ENCODE assay signal across 27 cellular contexts in the genomic region with DNA sequence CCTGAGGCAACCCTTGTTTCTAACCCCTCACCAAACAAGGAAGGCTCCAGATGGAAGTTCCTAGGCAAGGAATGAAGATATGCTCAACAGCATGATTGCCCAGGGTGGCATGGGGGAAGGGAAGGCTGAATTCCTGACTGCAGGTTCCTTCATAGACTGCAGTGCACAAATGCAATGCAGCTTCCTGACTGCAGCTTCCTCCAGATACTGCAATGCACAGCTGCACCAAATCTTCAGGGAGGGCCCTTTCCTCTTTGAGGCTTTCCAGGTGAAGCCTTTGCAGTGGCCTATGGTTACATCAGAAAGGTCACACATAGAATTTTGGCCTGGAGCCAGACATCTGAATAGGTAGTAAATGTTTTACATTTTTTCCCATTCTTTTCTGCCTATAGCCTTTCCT. TPM values are rescaled to one million over a fixed set of nuclear protein-coding genes. Genes with fewer than 3 reads are reported as not detected.
DNase-seq lines count a peak whose midpoint lies in the region; ATAC-seq and TF ChIP-seq lines count a peak whose summit lies in the region.
"Had no signal": no experiment of that assay in that cellular context is flagged by ENCODE, and none has a peak within 500 bp of the region (broad histone marks: within the 10 kb centered on the region; RNA-seq: fewer than 3 reads in every experiment).

No MANE protein-coding gene starts in this region.

- POLR2A ChIA-PET in Caco-2 (lab: Charles Lee) (no interaction called here), OCI-LY7 (lab: Charles Lee) (no interaction called here)

- TF ChIP-seq POLR2A in thyroid gland (IDR thresholded peaks at IDR 0.05) = no peak

- H4K20me1 ChIP-seq in H9 (ENCODE audit: control insufficient read depth, insufficient read depth, insufficient read length) (no peaks in the 10 kb centered on the region), OCI-LY7 (ENCODE audit: insufficient read depth, low read length) (no peaks in the 10 kb centered on the region)

- H3K4me2 ChIP-seq in H9 (ENCODE audit: insufficient read depth, insufficient read length, low read length) (peak overlapping the region; percentile 65), OCI-LY7 (ENCODE audit: low read length) (peak overlapping the region; percentile 79; the same call in 1 of the 2 replicates)
- H3K4me2 ChIP-seq: neural progenitor cell had no signal

- no peak overlapping the region for H4K91ac ChIP-seq in H9 (ENCODE audit: insufficient read length, low read depth, low read length)

- H3T11ph ChIP-seq in H9 (ENCODE audit: low read length) = no peak overlapping the region

- H3K4me3 Mint-ChIP-seq in Caco-2 (ENCODE audit: unreplicated experiment) (no peak overlapping the region), H9 (peak overlapping the region in 1 of 2 experiments; percentile 75; a peak in 2 of 5 replicates)
- H3K4me3 Mint-ChIP-seq: activated naive CD4-positive, alpha-beta T cell treated with anti-CD3 and anti-CD28 coated beads, Interleukin-2, amount 10 ng/mL, durations not matched to agents 7 days and 5 days; neural progenitor cell; T-helper 17 cell had no signal

- H4K5ac ChIP-seq in H9 (ENCODE audit: insufficient read length, low read depth, low read length) = peak overlapping the region; percentile 85

- H2BK15ac ChIP-seq in H9 (ENCODE audit: low read depth, low read length) = no peak overlapping the region

- no peaks in the 10 kb centered on the region for H3K4me1 Mint-ChIP-seq in Caco-2 (ENCODE audit: low read depth, unreplicated experiment)
- peaks cover 51 to 54% of the 10 kb centered on the region in 2 experiments for H3K4me1 Mint-ChIP-seq in H9
- H3K4me1 Mint-ChIP-seq: activated naive CD4-positive, alpha-beta T cell treated with anti-CD3 and anti-CD28 coated beads, Interleukin-2, amount 10 ng/mL, durations not matched to agents 7 days and 5 days; neural progenitor cell; T-helper 17 cell had no signal

- H2AK5ac ChIP-seq in H9 (ENCODE audit: insufficient read length, low read length) = no peak overlapping the region

- H3K27me3 Mint-ChIP-seq in Caco-2 (ENCODE audit: insufficient read depth, unreplicated experiment) = no peaks in the 10 kb centered on the region
- no peaks in the 10 kb centered on the region for H3K27me3 Mint-ChIP-seq in H9 (ENCODE audit: low read depth)
- H3K27me3 Mint-ChIP-seq: activated naive CD4-positive, alpha-beta T cell treated with anti-CD3 and anti-CD28 coated beads, Interleukin-2, amount 10 ng/mL, durations not matched to agents 7 days and 5 days had no signal

- H3K79me2 ChIP-seq in H9 (ENCODE audit: insufficient read depth, low read length) (no peaks in the 10 kb centered on the region), OCI-LY7 (ENCODE audit: insufficient read depth, low read depth, low read length) (no peaks in the 10 kb centered on the region)

- no peak overlapping the region for H2BK12ac ChIP-seq in H9 (ENCODE audit: insufficient read length, low read depth, low read length)

- H3K36me3 ChIP-seq in Caco-2 (ENCODE audit: control insufficient read depth, insufficient read depth, low read length) (no peaks in the 10 kb centered on the region), OCI-LY7 (ENCODE audit: insufficient read depth, low read length) (no peaks in the 10 kb centered on the region; the same call in 1 of the 2 replicates), thyroid gland (no peaks in the 10 kb centered on the region)
- H3K36me3 ChIP-seq: esophagus muscularis mucosa, neural progenitor cell, prostate gland, thoracic aorta had no signal

- H3K23ac ChIP-seq in H9 (ENCODE audit: insufficient read length, low read depth, low read length) = no peak overlapping the region

- DNase-seq in Caco-2 (peak; percentile 34 to 38), H9 (peak; percentile 61), OCI-LY7 (ENCODE audit: low spot score) (peak; percentile 65), kidney tubule cell (ENCODE audit: low spot score) (peak; percentile 12), thyroid gland (no peak), NCI-H2081 treated with DMSO at 0.1 percent for 48 hours (lab: John Stamatoyannopoulos, UW) (no peak)
- DNase-seq: activated naive CD4-positive, alpha-beta T cell treated with anti-CD3 and anti-CD28 coated beads, Interleukin-2, amount 10 ng/mL, durations not matched to agents 7 days and 5 days; activated T-cell treated with anti-CD3 and anti-CD28 coated beads, Interleukin-2, amount 50 U/mL, for 48 hours; amniotic stem cell; foreskin melanocyte; GDM1; mammary epithelial cell; NCI-H1436 treated with DMSO at 0.1 percent for 48 hours; NCI-H526 treated with DMSO at 0.1 percent for 48 hours; RPMI8226; stimulated activated CD4-positive, alpha-beta T cell treated with anti-CD3 and anti-CD28 coated beads, Interleukin-15, amount 100 ng/mL, for 24 hours; stimulated activated naive CD8-positive, alpha-beta T cell treated with anti-CD3 and anti-CD28 coated beads, Interleukin-15, Interleukin-2, amounts not matched to agents 100 U/mL and 50 U/mL, for 24 hours; T-helper 17 cell had no signal

- no peaks in the 10 kb centered on the region for H3K9me3 ChIP-seq in Caco-2
- peaks cover 5% of the 10 kb centered on the region for H3K9me3 ChIP-seq in H9 (ENCODE audit: control insufficient read depth, low read depth, low read length)
- H3K9me3 ChIP-seq in OCI-LY7 (ENCODE audit: low read length) = 0 out of 2 replicates have a peak, but pooled peaks cover 6% of the 10 kb centered on the region
- no peaks in the 10 kb centered on the region for H3K9me3 ChIP-seq in thyroid gland
- H3K9me3 ChIP-seq: prostate gland, thoracic aorta had no signal

- H3K27ac ChIP-seq in H9 (ENCODE audit: insufficient read length, low read depth, low read length) (peak overlapping the region; percentile 96), OCI-LY7 (ENCODE audit: low read depth, low read length, poor library complexity, severe bottlenecking) (peak overlapping the region; percentile 84), thyroid gland (no peak overlapping the region)
- H3K27ac ChIP-seq: coronary artery, esophagus muscularis mucosa, neural progenitor cell, prostate gland, thoracic aorta had no signal

- no peak overlapping the region for H4K8ac ChIP-seq in H9 (replicated peaks; ENCODE audit: insufficient read length, low read depth, low read length)

- H2BK120ac ChIP-seq in H9 (ENCODE audit: low read depth, low read length, poor library complexity, severe bottlenecking) = no peak overlapping the region

- H2AFZ ChIP-seq in H9 (ENCODE audit: low read length) (no peak overlapping the region), OCI-LY7 (ENCODE audit: low read length) (peak overlapping the region; percentile 63; the same call in 1 of the 2 replicates)

- H3K4me1 ChIP-seq in Caco-2 (peaks cover 21% of the 10 kb centered on the region), H9 (ENCODE audit: insufficient read depth, low read length) (peaks cover 20% of the 10 kb centered on the region), OCI-LY7 (ENCODE audit: insufficient read depth, low read length, poor library complexity, severe bottlenecking) (peaks cover 44% of the 10 kb centered on the region), thyroid gland (no peaks in the 10 kb centered on the region)
- H3K4me1 ChIP-seq: esophagus muscularis mucosa, prostate gland had no signal

- no peak overlapping the region for H3K14ac ChIP-seq in H9 (ENCODE audit: insufficient read depth, low read length)

- no TSS peak for BruUV-seq in Caco-2 (replicated peaks; lab: Mats Ljungman, UMichigan)
- no TSS peak for BruUV-seq in OCI-LY7 (replicated peaks; lab: Mats Ljungman, UMichigan)

- H3K4me3 ChIP-seq in Caco-2 (ENCODE audit: low read depth, low read length) (no peak overlapping the region), OCI-LY7 (ENCODE audit: low read depth, low read length, poor library complexity, severe bottlenecking) (no peak overlapping the region), thyroid gland (replicated peaks in 1 of 3) (no peak overlapping the region)
- H3K4me3 ChIP-seq: coronary artery, esophagus muscularis mucosa, neural progenitor cell, prostate gland, thoracic aorta had no signal

- peak overlapping the region; percentile 92 for H2BK20ac ChIP-seq in H9 (ENCODE audit: low read depth, low read length, poor library complexity, severe bottlenecking)

- no peak for ATAC-seq in GM19324 (IDR thresholded peaks at IDR 0.05; ENCODE audit: low FRiP score, unreplicated experiment)
- ATAC-seq: HepG2; stimulated activated naive CD8-positive, alpha-beta T cell treated with anti-CD3 and anti-CD28 coated beads, Interleukin-15, Interleukin-2, amounts not matched to agents 100 U/mL and 50 U/mL, for 24 hours; T-helper 17 cell had no signal

- peak overlapping the region; percentile 80 for H3K27ac Mint-ChIP-seq in Caco-2 (ENCODE audit: unreplicated experiment)
- peak overlapping the region; percentile 96 to 100 (median 97) for H3K27ac Mint-ChIP-seq in H9
- H3K27ac Mint-ChIP-seq: activated naive CD4-positive, alpha-beta T cell treated with anti-CD3 and anti-CD28 coated beads, Interleukin-2, amount 10 ng/mL, durations not matched to agents 7 days and 5 days; neural progenitor cell; T-helper 17 cell had no signal

- TF ChIP-seq CTCF in Caco-2 (IDR thresholded peaks at IDR 0.05; ENCODE audit: insufficient read depth in 1 of 2, low read depth in 1 of 2, low read length in 1 of 2, severe bottlenecking in 1 of 2, unreplicated experiment in 1 of 2) (no peak), H9 (conservative IDR thresholded peaks at IDR 0.05) (no peak), OCI-LY7 (conservative IDR thresholded peaks at IDR 0.05; ENCODE audit: low read length) (no peak), thyroid gland (IDR thresholded peaks at IDR 0.05) (no peak)

- H3K23me2 ChIP-seq in H9 (ENCODE audit: insufficient read length, low read depth, low read length, poor library complexity, severe bottlenecking) = peaks cover 3% of the 10 kb centered on the region

- peak overlapping the region; percentile 27; the same call in 1 of the 2 replicates for H3K4ac ChIP-seq in H9 (ENCODE audit: low read depth, low read length)

- H3K9me2 ChIP-seq in OCI-LY7 (ENCODE audit: insufficient read depth, low read length) = no peaks in the 10 kb centered on the region

- peak overlapping the region; percentile 55 for H3K18ac ChIP-seq in H9 (ENCODE audit: insufficient read length, low read depth, low read length)

- H3K27me3 ChIP-seq in Caco-2 (replicated peaks; ENCODE audit: control insufficient read depth, insufficient read depth, low read length) (no peaks in the 10 kb centered on the region), H9 (ENCODE audit: insufficient read depth, low read length) (no peaks in the 10 kb centered on the region; the same call in 1 of the 2 replicates), thyroid gland (no peaks in the 10 kb centered on the region)
- H3K27me3 ChIP-seq: esophagus muscularis mucosa, neural progenitor cell had no signal

- H3K9me3 Mint-ChIP-seq in Caco-2 (ENCODE audit: unreplicated experiment) (no peaks in the 10 kb centered on the region), H9 (peaks cover 13 to 17% of the 10 kb centered on the region in 2 experiments)
- H3K9me3 Mint-ChIP-seq: activated naive CD4-positive, alpha-beta T cell treated with anti-CD3 and anti-CD28 coated beads, Interleukin-2, amount 10 ng/mL, durations not matched to agents 7 days and 5 days had no signal

- no peak overlapping the region for H3K9ac ChIP-seq in H9 (ENCODE audit: extremely low read depth, insufficient read length, low read length)
- H3K9ac ChIP-seq: neural progenitor cell had no signal

- no peaks in the 10 kb centered on the region for H3K79me1 ChIP-seq in H9 (ENCODE audit: insufficient read depth, low read depth, low read length, poor library complexity, severe bottlenecking)

- CTCF ChIA-PET in Caco-2 (lab: Charles Lee) = no interaction called here
- CTCF ChIA-PET in OCI-LY7 (lab: Charles Lee; ENCODE audit: unreplicated experiment) = no interaction called here

- H3K36me3 Mint-ChIP-seq in Caco-2 (ENCODE audit: insufficient read depth, unreplicated experiment) = no peaks in the 10 kb centered on the region
- H3K36me3 Mint-ChIP-seq in H9 (ENCODE audit: insufficient read depth in 1 of 3, low read depth in 3 of 3) = peaks cover 0 to 16% (median 10%) of the 10 kb centered on the region in 3 experiments; a peak in 6 of 7 replicates
- H3K36me3 Mint-ChIP-seq: activated naive CD4-positive, alpha-beta T cell treated with anti-CD3 and anti-CD28 coated beads, Interleukin-2, amount 10 ng/mL, durations not matched to agents 7 days and 5 days; neural progenitor cell had no signal

- intact Hi-C loops in Caco-2 (cut with micrococcal nuclease; ENCODE audit: unreplicated experiment) (loop anchor here (1.0 kb wide), 1 partner anchor 8 kb away; no protein-coding TSS in a partner anchor), OCI-LY7 (cut with micrococcal nuclease; ENCODE audit: unreplicated experiment) (no loop called here), thyroid gland (cut with DNase I) (no loop called here)

- H2BK5ac ChIP-seq in H9 (ENCODE audit: insufficient read length, low read length) = no peak overlapping the region

- no peak overlapping the region for H3K56ac ChIP-seq in H9 (ENCODE audit: insufficient read length, low read depth, low read length)

RNA-seq across cellular contexts. Expression of a gene that starts 58.8 kb away (rescaled TPM):
- total RNA-seq in Caco-2 (2022) (not detected in 2 replicates), H9 (2021) (2.3 and 2.5 TPM in 2 replicates), OCI-LY7 (2022) (not detected in 2 replicates), thyroid gland (not detected)
- not detected in 2 replicates for total RNA-seq in OCI-LY7 (2014; rRNA removed; shearing (Covaris generic))
- total RNA-seq: activated CD8-positive, alpha-beta memory T cell treated with anti-CD3 and anti-CD28 coated beads for 36 hours; esophagus muscularis mucosa; HepG2; kidney epithelial cell; mammary epithelial cell; prostate gland; T-helper 17 cell; thoracic aorta had no signal

Comparison
In these comparisons a context has a peak if more than half of its experiments do, and no peak if none do; other contexts are left out.
1. DNase-seq: peak in Caco-2 (2 of 2), H9 (single experiment), OCI-LY7 (single experiment) and kidney tubule cell (single experiment); none in thyroid gland (0 of 2) and NCI-H2081 treated with DMSO at 0.1 percent for 48 hours (single experiment).
2. H3K27ac ChIP-seq: peak in H9 (single experiment) and OCI-LY7 (single experiment); none in thyroid gland (0 of 3).